1 cellular context compared by ENCODE assay signal in the genomic region with DNA sequence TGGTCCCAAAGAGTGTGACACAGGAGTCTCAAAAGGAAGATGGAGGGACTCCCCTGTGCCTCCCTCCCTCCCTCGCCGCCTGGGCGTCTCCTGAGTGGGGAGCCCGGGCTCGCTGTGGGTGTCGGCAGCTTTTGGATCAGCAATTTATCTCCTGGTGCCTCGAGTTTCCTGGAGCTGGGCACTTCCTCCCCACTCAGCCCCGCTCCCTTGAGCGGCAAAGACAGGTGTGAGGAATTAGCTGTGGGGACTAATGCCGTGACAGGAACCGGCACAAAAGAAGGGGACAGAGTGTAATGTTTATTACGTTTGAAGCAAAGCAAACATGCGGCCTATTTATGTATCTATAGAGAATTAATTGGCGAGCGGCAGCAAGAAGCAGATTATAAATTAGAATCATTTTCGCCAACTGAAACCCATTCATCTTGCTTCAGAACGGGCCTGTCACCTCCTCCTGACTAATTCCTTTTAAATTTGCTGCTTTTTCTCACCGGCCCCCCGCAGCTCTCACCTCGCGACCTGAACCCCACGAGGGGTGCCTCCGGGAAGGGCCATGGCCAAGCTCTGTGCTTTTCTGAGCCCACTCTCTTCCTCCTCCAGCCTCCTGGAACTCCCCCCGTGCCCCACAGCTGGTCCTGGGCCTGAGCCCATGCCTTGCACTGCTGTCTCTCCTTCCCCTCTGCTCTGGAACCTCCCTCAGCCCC.
TF ChIP-seq lines count a peak whose summit lies in the region.

No MANE protein-coding gene starts in this region.

TF ChIP-seq in HepG2, 621 proteins besides CTCF, POLR2A, EP300 and RAD21 (continued from another document):
- TF ChIP-seq, protein P1, sequence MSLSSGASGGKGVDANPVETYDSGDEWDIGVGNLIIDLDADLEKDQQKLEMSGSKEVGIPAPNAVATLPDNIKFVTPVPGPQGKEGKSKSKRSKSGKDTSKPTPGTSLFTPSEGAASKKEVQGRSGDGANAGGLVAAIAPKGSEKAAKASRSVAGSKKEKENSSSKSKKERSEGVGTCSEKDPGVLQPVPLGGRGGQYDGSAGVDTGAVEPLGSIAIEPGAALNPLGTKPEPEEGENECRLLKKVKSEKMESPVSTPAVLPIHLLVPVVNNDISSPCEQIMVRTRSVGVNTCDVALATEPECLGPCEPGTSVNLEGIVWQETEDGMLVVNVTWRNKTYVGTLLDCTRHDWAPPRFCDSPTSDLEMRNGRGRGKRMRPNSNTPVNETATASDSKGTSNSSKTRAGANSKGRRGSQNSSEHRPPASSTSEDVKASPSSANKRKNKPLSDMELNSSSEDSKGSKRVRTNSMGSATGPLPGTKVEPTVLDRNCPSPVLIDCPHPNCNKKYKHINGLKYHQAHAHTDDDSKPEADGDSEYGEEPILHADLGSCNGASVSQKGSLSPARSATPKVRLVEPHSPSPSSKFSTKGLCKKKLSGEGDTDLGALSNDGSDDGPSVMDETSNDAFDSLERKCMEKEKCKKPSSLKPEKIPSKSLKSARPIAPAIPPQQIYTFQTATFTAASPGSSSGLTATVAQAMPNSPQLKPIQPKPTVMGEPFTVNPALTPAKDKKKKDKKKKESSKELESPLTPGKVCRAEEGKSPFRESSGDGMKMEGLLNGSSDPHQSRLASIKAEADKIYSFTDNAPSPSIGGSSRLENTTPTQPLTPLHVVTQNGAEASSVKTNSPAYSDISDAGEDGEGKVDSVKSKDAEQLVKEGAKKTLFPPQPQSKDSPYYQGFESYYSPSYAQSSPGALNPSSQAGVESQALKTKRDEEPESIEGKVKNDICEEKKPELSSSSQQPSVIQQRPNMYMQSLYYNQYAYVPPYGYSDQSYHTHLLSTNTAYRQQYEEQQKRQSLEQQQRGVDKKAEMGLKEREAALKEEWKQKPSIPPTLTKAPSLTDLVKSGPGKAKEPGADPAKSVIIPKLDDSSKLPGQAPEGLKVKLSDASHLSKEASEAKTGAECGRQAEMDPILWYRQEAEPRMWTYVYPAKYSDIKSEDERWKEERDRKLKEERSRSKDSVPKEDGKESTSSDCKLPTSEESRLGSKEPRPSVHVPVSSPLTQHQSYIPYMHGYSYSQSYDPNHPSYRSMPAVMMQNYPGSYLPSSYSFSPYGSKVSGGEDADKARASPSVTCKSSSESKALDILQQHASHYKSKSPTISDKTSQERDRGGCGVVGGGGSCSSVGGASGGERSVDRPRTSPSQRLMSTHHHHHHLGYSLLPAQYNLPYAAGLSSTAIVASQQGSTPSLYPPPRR (CRISPR knock-in tag; IDR thresholded peaks at IDR 0.05; ENCODE audit: borderline replicate concordance) = no peak
- no peak for TF ChIP-seq TMF1 (CRISPR knock-in tag; IDR thresholded peaks at IDR 0.05; ENCODE audit: low read depth)
TF ChIP-seq in HepG2: peak in this region for 1.
